In the genomic region with DNA sequence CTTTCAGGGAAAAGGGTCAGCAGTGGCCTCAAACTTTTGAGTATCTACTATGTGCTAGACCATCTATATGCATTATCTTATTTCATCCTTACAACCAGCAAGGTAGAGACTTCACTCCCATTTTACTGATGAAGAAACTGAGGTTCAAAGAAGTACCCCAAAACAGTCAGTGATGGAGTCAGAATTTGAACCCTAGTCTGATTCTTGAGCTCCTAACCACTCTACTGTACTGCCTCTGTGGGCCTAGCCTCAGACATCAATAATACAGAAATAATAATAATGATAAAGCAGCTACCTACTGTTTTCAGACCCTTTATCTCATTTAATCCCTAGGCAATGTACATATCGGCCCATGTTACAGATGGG, we compare ENCODE assay signal across 8 cellular contexts. TPM values are rescaled to one million over a fixed set of nuclear protein-coding genes. Genes with fewer than 3 reads are reported as not detected.
DNase-seq lines count a peak whose midpoint lies in the region; ATAC-seq and TF ChIP-seq lines count a peak whose summit lies in the region.

No MANE protein-coding gene starts in this region.

- no peaks in the 10 kb centered on the region for H3K27me3 Mint-ChIP-seq in Calu3 (ENCODE audit: unreplicated experiment)
- no peaks in the 10 kb centered on the region for H3K27me3 Mint-ChIP-seq in osteocyte (ENCODE audit: unreplicated experiment)

- no peaks in the 10 kb centered on the region for H3K9me3 Mint-ChIP-seq in Calu3 (ENCODE audit: low read depth, unreplicated experiment)
- H3K9me3 Mint-ChIP-seq in osteocyte (ENCODE audit: unreplicated experiment) = no peaks in the 10 kb centered on the region

- BruUV-seq in Calu3 (replicated peaks; lab: Mats Ljungman, UMichigan) (no TSS peak), PC-9 (replicated peaks; lab: Mats Ljungman, UMichigan) (no TSS peak)

- H3K27ac ChIP-seq in PC-9 = peak overlapping the region; percentile 84
- peak overlapping the region in 49 of 59 donors; percentile 12 to 89 (median 73) for H3K27ac ChIP-seq in dorsolateral prefrontal cortex

- CTCF ChIA-PET in Calu3 (lab: Charles Lee) = interaction anchor here (1.0 kb wide), 1 partner anchor 9 kb away, joined by 3 read pairs; no protein-coding TSS in a partner anchor
- CTCF ChIA-PET in PC-9 (lab: Charles Lee) = no interaction called here

- H3F3A ChIP-seq in PC-9 (ENCODE audit: insufficient read depth, low read depth) = peaks cover 25% of the 10 kb centered on the region

- no peaks in the 10 kb centered on the region for H3K36me3 ChIP-seq in PC-9 (ENCODE audit: low read depth)

- H3K27me3 ChIP-seq in PC-9 (ENCODE audit: insufficient read depth, low read depth) (no peaks in the 10 kb centered on the region), dorsolateral prefrontal cortex (no peaks in the 10 kb centered on the region)

- H3K4me1 ChIP-seq in PC-9 (replicated peaks; ENCODE audit: insufficient read depth) = peaks cover 39% of the 10 kb centered on the region

- no peak for DNase-seq in Calu3
- DNase-seq in PC-9 = no peak
- no peak for DNase-seq in dorsolateral prefrontal cortex
- DNase-seq in osteocyte (ENCODE audit: extremely low spot score, unreplicated experiment) = no peak
- DNase-seq in putamen (ENCODE audit: low spot score) = no peak
- DNase-seq in NCI-H1694 (lab: John Stamatoyannopoulos, UW) = no peak
- DNase-seq in T1000 (lab: John Stamatoyannopoulos, UW) = no peak

- H3K4me3 Mint-ChIP-seq in Calu3 (ENCODE audit: low read depth, unreplicated experiment) = no peak overlapping the region
- H3K4me3 Mint-ChIP-seq in osteocyte (ENCODE audit: unreplicated experiment) = peak overlapping the region; percentile 56

- peak overlapping the region; percentile 67 for H3K4me2 ChIP-seq in PC-9

- H3K4me1 Mint-ChIP-seq in Calu3 (ENCODE audit: low read depth, unreplicated experiment) = peaks cover 35% of the 10 kb centered on the region
- peaks cover 68% of the 10 kb centered on the region for H3K4me1 Mint-ChIP-seq in osteocyte (ENCODE audit: unreplicated experiment)

- POLR2A ChIA-PET in PC-9 (lab: Charles Lee; ENCODE audit: unreplicated experiment) = interaction anchor here (0.5 kb wide), 1 partner anchor 237 kb away, joined by 3 read pairs; no protein-coding TSS in a partner anchor

- H2AFZ ChIP-seq in PC-9 = no peak overlapping the region

- H4K20me1 ChIP-seq in PC-9 (ENCODE audit: insufficient read depth) = no peaks in the 10 kb centered on the region

- no peaks in the 10 kb centered on the region for H3K79me2 ChIP-seq in PC-9 (ENCODE audit: low read depth)

- intact Hi-C loops in Calu3 (cut with micrococcal nuclease; ENCODE audit: unreplicated experiment) (no loop called here), PC-9 (cut with micrococcal nuclease; ENCODE audit: unreplicated experiment) (no loop called here), dorsolateral prefrontal cortex (cut with DNase I) (no loop called here)

- H3K9me3 ChIP-seq in PC-9 (ENCODE audit: insufficient read depth, low read depth) = no peaks in the 10 kb centered on the region

- H3K4me3 ChIP-seq in PC-9 = no peak overlapping the region
- H3K4me3 ChIP-seq in dorsolateral prefrontal cortex = peak overlapping the region in 17 of 59 donors; percentile 7 to 61 (median 36)

- H3K27ac Mint-ChIP-seq in Calu3 (ENCODE audit: unreplicated experiment) (peak overlapping the region; percentile 28), osteocyte (ENCODE audit: unreplicated experiment) (peak overlapping the region; percentile 94)

- no peaks in the 10 kb centered on the region for H3K9me2 ChIP-seq in PC-9 (ENCODE audit: insufficient read depth)

- TF ChIP-seq CTCF in Calu3 (IDR thresholded peaks at IDR 0.05; ENCODE audit: unreplicated experiment) (no peak), PC-9 (conservative IDR thresholded peaks at IDR 0.05) (no peak), dorsolateral prefrontal cortex (IDR thresholded peaks at IDR 0.05 in 54 of 56, conservative IDR thresholded peaks at IDR 0.05 in 2 of 56; ENCODE audit: low read depth in 1 of 56, partially characterized antibody in 56 of 56) (no peak), osteocyte (IDR thresholded peaks at IDR 0.05) (no peak)

- no peak for ATAC-seq in GM19467 (IDR thresholded peaks at IDR 0.05; ENCODE audit: unreplicated experiment)

- H3K36me3 Mint-ChIP-seq in Calu3 (ENCODE audit: insufficient read depth, unreplicated experiment) = no peaks in the 10 kb centered on the region
- H3K36me3 Mint-ChIP-seq in osteocyte (ENCODE audit: unreplicated experiment) = peaks cover 18% of the 10 kb centered on the region

RNA-seq across cellular contexts. Expression of a gene that starts 8.4 kb away (rescaled TPM):
- total RNA-seq in Calu3 (2022) (7.5 and 8.9 TPM in 2 replicates), PC-9 (2021) (28.2 and 32.9 TPM in 2 replicates), dorsolateral prefrontal cortex (10 to 100 TPM in 23 of 120 experiments, 1 to 10 TPM in 97; 1.9 to 18.9 (median 6.6) TPM), osteocyte (177 and 185 TPM in 2 replicates)
